In the genomic region with DNA sequence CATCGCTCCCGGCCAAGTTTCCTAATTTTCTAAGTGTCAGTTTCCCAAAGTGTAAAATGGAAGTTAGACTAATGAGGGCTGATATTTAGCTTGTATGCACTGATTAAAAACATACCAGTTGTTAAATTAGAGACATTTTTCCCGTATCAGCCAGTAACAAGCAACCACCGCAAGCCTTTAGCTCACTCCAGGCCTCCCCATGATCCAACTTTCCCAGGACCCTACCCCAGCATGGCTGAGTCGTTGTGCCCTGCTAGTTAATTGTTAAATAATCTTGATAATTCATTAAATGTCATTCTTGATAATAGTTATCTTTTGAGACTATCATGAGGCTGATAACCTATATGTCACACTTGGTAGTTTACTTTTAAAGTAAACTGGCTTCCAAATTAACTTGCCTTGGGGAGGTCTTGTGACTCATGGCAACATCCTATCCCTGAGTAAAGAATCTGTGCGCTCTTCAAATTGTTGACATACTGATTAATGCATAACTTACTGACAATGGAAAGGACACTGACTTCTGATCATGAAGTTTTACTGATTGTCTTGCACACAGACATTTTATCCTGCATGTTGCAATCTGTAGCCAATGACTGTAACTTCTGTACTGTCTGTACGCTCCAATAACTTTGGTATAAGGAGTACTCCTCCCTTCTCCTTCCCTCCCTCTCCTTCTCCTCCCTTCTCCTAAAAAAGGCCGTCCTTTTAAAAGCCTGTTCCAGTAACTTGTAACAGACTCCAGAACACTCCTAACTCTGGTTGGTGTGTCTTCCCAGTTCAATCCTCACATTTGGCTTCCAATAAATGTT, we compare ENCODE assay signal across 12 cellular contexts. TPM values are rescaled to one million over a fixed set of nuclear protein-coding genes. Genes with fewer than 3 reads are reported as not detected.
DNase-seq lines count a peak whose midpoint lies in the region; ATAC-seq, FAIRE-seq and TF ChIP-seq lines count a peak whose summit lies in the region.
"Had no signal": no experiment of that assay in that cellular context is flagged by ENCODE, and none has a peak within 500 bp of the region (broad histone marks: within the 10 kb centered on the region; RNA-seq: fewer than 3 reads in every experiment).

No MANE protein-coding gene starts in this region.

- H2AFZ ChIP-seq in GM23338, result peak overlapping the region; percentile 12; the same call in 1 of the 2 replicates

- no peaks in the 10 kb centered on the region for H3K4me1 Mint-ChIP-seq in GM23338
- H3K4me1 Mint-ChIP-seq in activated T-cell treated with anti-CD3 and anti-CD28 coated beads, Interleukin-2, amount 50 U/mL, for 24 hours (ENCODE audit: low read depth), result peaks cover 2% of the 10 kb centered on the region
- peaks cover 2 to 3% of the 10 kb centered on the region in 2 donors for H3K4me1 Mint-ChIP-seq in natural killer cell treated with Interleukin-12 subunit alpha and Interleukin-12 subunit beta and Interleukin-15 and Interleukin-18, amount 100 ng/mL, for 72 hours (ENCODE audit: low read depth in 2 of 2)

- no peaks in the 10 kb centered on the region for H3K9me2 ChIP-seq in GM23338 (ENCODE audit: insufficient read depth)

- no peaks in the 10 kb centered on the region for H3K4me1 ChIP-seq in GM23338 (ENCODE audit: insufficient read depth)

- no peak overlapping the region for H3K27ac Mint-ChIP-seq in GM23338
- H3K27ac Mint-ChIP-seq in activated T-cell treated with anti-CD3 and anti-CD28 coated beads, Interleukin-2, amount 50 U/mL, for 24 hours, result no peak overlapping the region
- H3K27ac Mint-ChIP-seq in natural killer cell treated with Interleukin-12 subunit alpha and Interleukin-12 subunit beta and Interleukin-15 and Interleukin-18, amount 100 ng/mL, for 72 hours, result peak overlapping the region in 1 of 2 donors; percentile 34
- H3K27ac Mint-ChIP-seq: activated T-cell treated with anti-CD3 and anti-CD28 coated beads, Interleukin-2, amount 50 U/mL, for 72 hours had no signal

- peak; percentile 56 for FAIRE-seq in TTC549 (lab: Jason Lieb, UNC)

- H3K27me3 Mint-ChIP-seq in GM23338 (ENCODE audit: insufficient read depth, low read depth, poor library complexity), result peaks cover 3% of the 10 kb centered on the region
- no peaks in the 10 kb centered on the region for H3K27me3 Mint-ChIP-seq in activated T-cell treated with anti-CD3 and anti-CD28 coated beads, Interleukin-2, amount 50 U/mL, for 24 hours
- H3K27me3 Mint-ChIP-seq in natural killer cell treated with Interleukin-12 subunit alpha and Interleukin-12 subunit beta and Interleukin-15 and Interleukin-18, amount 100 ng/mL, for 72 hours, result peaks cover 0 to 5% of the 10 kb centered on the region in 2 donors

- ATAC-seq in GM23338 (no peak), sciatic nerve (peak; percentile 71), HG03039 (IDR thresholded peaks at IDR 0.05; ENCODE audit: unreplicated experiment) (no peak)
- ATAC-seq in natural killer cell treated with Interleukin-12 subunit alpha and Interleukin-12 subunit beta and Interleukin-15 and Interleukin-18, amount 100 ng/mL, for 72 hours, result no peak
- ATAC-seq: activated T-cell treated with anti-CD3 and anti-CD28 coated beads, Interleukin-2, amount 50 U/mL, for 72 hours had no signal

- H3K9me3 Mint-ChIP-seq in GM23338, result no peaks in the 10 kb centered on the region
- H3K9me3 Mint-ChIP-seq in activated T-cell treated with anti-CD3 and anti-CD28 coated beads, Interleukin-2, amount 50 U/mL, for 24 hours, result no peaks in the 10 kb centered on the region
- H3K9me3 Mint-ChIP-seq in natural killer cell treated with Interleukin-12 subunit alpha and Interleukin-12 subunit beta and Interleukin-15 and Interleukin-18, amount 100 ng/mL, for 72 hours, result no peaks in the 10 kb centered on the region
- H3K9me3 Mint-ChIP-seq: activated T-cell treated with anti-CD3 and anti-CD28 coated beads, Interleukin-2, amount 50 U/mL, for 72 hours had no signal

- peaks cover 2% of the 10 kb centered on the region; the same call in 1 of the 3 replicates for H3K36me3 Mint-ChIP-seq in GM23338 (ENCODE audit: low read depth)
- no peaks in the 10 kb centered on the region for H3K36me3 Mint-ChIP-seq in activated T-cell treated with anti-CD3 and anti-CD28 coated beads, Interleukin-2, amount 50 U/mL, for 24 hours (ENCODE audit: low read depth)
- H3K36me3 Mint-ChIP-seq in natural killer cell treated with Interleukin-12 subunit alpha and Interleukin-12 subunit beta and Interleukin-15 and Interleukin-18, amount 100 ng/mL, for 72 hours, result no peaks in the 10 kb centered on the region

- no peak overlapping the region for H3K4me3 ChIP-seq in GM23338
- H3K4me3 ChIP-seq in fibroblast of villous mesenchyme (ENCODE audit: low read depth, low read length), result no peak overlapping the region
- H3K4me3 ChIP-seq: dorsolateral prefrontal cortex, skin epidermis had no signal

- H3F3A ChIP-seq in GM23338 (replicated peaks; ENCODE audit: low read depth), result 0 out of 2 replicates have a peak, but pooled peaks cover 3% of the 10 kb centered on the region

- H3K27me3 ChIP-seq in GM23338 (ENCODE audit: insufficient read depth), result no peaks in the 10 kb centered on the region
- H3K27me3 ChIP-seq: dorsolateral prefrontal cortex had no signal

- DNase-seq in GM23338 (ENCODE audit: low spot score) (no peak), fibroblast of villous mesenchyme (ENCODE audit: low read depth) (peak; percentile 70), sciatic nerve (ENCODE audit: low spot score) (no peak)
- DNase-seq in activated T-cell treated with anti-CD3 and anti-CD28 coated beads, Interleukin-2, amount 50 U/mL, for 24 hours, result no peak
- DNase-seq in natural killer cell treated with Interleukin-12 subunit alpha and Interleukin-12 subunit beta and Interleukin-15 and Interleukin-18, amount 100 ng/mL, for 72 hours (ENCODE audit: low spot score), result no peak
- no peak for DNase-seq in activated CD4-positive, alpha-beta T cell treated with anti-CD3 and anti-CD28 coated beads for 1 hour
- DNase-seq: activated T-cell treated with anti-CD3 and anti-CD28 coated beads, Interleukin-2, amount 50 U/mL, for 72 hours; dorsolateral prefrontal cortex; NCI-H2171 had no signal

- H3K27ac ChIP-seq in GM23338 (ENCODE audit: low read depth), result no peak overlapping the region
- H3K27ac ChIP-seq: dorsolateral prefrontal cortex had no signal

- no peaks in the 10 kb centered on the region for H4K20me1 ChIP-seq in GM23338 (replicated peaks; ENCODE audit: insufficient read depth)

- TF ChIP-seq CTCF in GM23338 (conservative IDR thresholded peaks at IDR 0.05; ENCODE audit: low read depth in 2 of 2) (no peak), fibroblast of villous mesenchyme (IDR thresholded peaks at IDR 0.05; ENCODE audit: insufficient read depth, low read depth, low read length) (no peak)

- intact Hi-C loops in sciatic nerve (cut with DNase I), result no loop called here

- H3K4me2 ChIP-seq in GM23338, result no peak overlapping the region

- H3K36me3 ChIP-seq in GM23338 (ENCODE audit: insufficient read depth), result no peaks in the 10 kb centered on the region

- no peak overlapping the region for H3K4me3 Mint-ChIP-seq in GM23338
- H3K4me3 Mint-ChIP-seq in activated T-cell treated with anti-CD3 and anti-CD28 coated beads, Interleukin-2, amount 50 U/mL, for 24 hours, result no peak overlapping the region
- no peak overlapping the region for H3K4me3 Mint-ChIP-seq in natural killer cell treated with Interleukin-12 subunit alpha and Interleukin-12 subunit beta and Interleukin-15 and Interleukin-18, amount 100 ng/mL, for 72 hours
- H3K4me3 Mint-ChIP-seq: activated T-cell treated with anti-CD3 and anti-CD28 coated beads, Interleukin-2, amount 50 U/mL, for 72 hours had no signal

- H3K79me2 ChIP-seq in GM23338 (replicated peaks; ENCODE audit: insufficient read depth), result no peaks in the 10 kb centered on the region

TF ChIP-seq in GM23338, 12 proteins besides CTCF, POLR2A, EP300 and RAD21:
- no peak for TF ChIP-seq EZH2 (IDR thresholded peaks at IDR 0.05; ENCODE audit: low read depth, unreplicated experiment)

RNA-seq across cellular contexts. Expression of gene GTF3C6, which starts 6.3 kb away (rescaled TPM):
- total RNA-seq in GM23338 (2014; rRNA removed; shearing (Covaris generic)), result 41.2 and 44.9 TPM in 2 replicates
- 221 and 245 TPM in 2 replicates for polyA plus RNA-seq in GM23338 (2016; fragmentation: Nextera tagmentation; extraction: Ambion mirVana)
- total RNA-seq in fibroblast of villous mesenchyme (47.4 and 65.2 TPM in 2 replicates), sciatic nerve (35.5 TPM)
- 100 to 1,000 TPM in 1 of 2 donors, 10 to 100 TPM in 1; 98.5 to 109 TPM for total RNA-seq in natural killer cell treated with Interleukin-12 subunit alpha and Interleukin-12 subunit beta and Interleukin-15 and Interleukin-18, amount 100 ng/mL, for 72 hours

RNA-seq across cellular contexts. Expression of gene RPF2, which starts 29.6 kb away (rescaled TPM):
- total RNA-seq in GM23338 (2014; rRNA removed; shearing (Covaris generic)), result 73.5 and 97.2 TPM in 2 replicates
- 141 and 157 TPM in 2 replicates for polyA plus RNA-seq in GM23338 (2016; fragmentation: Nextera tagmentation; extraction: Ambion mirVana)
- 21.3 and 34.5 TPM in 2 replicates for total RNA-seq in fibroblast of villous mesenchyme
- total RNA-seq in sciatic nerve, result 22.1 TPM
- 10 to 100 TPM; 39.0 to 49.2 TPM for total RNA-seq in natural killer cell treated with Interleukin-12 subunit alpha and Interleukin-12 subunit beta and Interleukin-15 and Interleukin-18, amount 100 ng/mL, for 72 hours
